Comparison of ENCODE assay signal across 17 cellular contexts in genomic region chr3:52430416-52430810, GRCh38. TPM values are rescaled to one million over a fixed set of nuclear protein-coding genes. Genes with fewer than 3 reads are reported as not detected.
DNase-seq lines count a peak whose midpoint lies in the region; ATAC-seq and TF ChIP-seq lines count a peak whose summit lies in the region.
"Had no signal": no experiment of that assay in that cellular context is flagged by ENCODE, and none has a peak within 500 bp of the region (broad histone marks: within the 10 kb centered on the region; RNA-seq: fewer than 3 reads in every experiment).

No MANE protein-coding gene starts in this region.

- H3K27me3 ChIP-seq in left ventricle myocardium inferior (ENCODE audit: low read depth) = no peaks in the 10 kb centered on the region
- H3K27me3 ChIP-seq in hepatocyte = no peaks in the 10 kb centered on the region
- no peaks in the 10 kb centered on the region for H3K27me3 ChIP-seq in trophoblast cell (ENCODE audit: insufficient read depth, low read length)

- no peaks in the 10 kb centered on the region for H3K36me3 ChIP-seq in left ventricle myocardium inferior
- H3K36me3 ChIP-seq in hepatocyte (replicated peaks; ENCODE audit: insufficient read depth, low read depth) = no peaks in the 10 kb centered on the region
- no peaks in the 10 kb centered on the region for H3K36me3 ChIP-seq in trophoblast cell (ENCODE audit: control insufficient read depth in 1 of 2, insufficient read depth in 2 of 2, low read length in 2 of 2)

- no peak overlapping the region for H4K91ac ChIP-seq in trophoblast cell (ENCODE audit: low read depth, low read length)

- H2BK120ac ChIP-seq in trophoblast cell (ENCODE audit: insufficient read depth, low read length, poor library complexity) = no peak overlapping the region

- no peak overlapping the region for H2BK5ac ChIP-seq in trophoblast cell (ENCODE audit: low read depth, low read length, poor library complexity)

- DNase-seq in left ventricle myocardium inferior (peak; percentile 8), Right ventricle myocardium inferior (ENCODE audit: missing footprints) (no peak), hepatocyte (ENCODE audit: low spot score) (no peak), trophoblast cell (no peak), A172 (ENCODE audit: low spot score) (no peak)
- DNase-seq: GDM1, GOT3, NCI-H1417, NCI-H187 treated with DMSO at 0.1 percent for 48 hours, NCI-H69, OCI-M1, RPMI8226 had no signal

- intact Hi-C loops in left ventricle myocardium inferior (cut with micrococcal nuclease) (no loop called here), Right ventricle myocardium inferior (cut with DNase I) (no loop called here)

- no peak overlapping the region for H3K23ac ChIP-seq in trophoblast cell (ENCODE audit: low read length)

- H3K9me3 ChIP-seq in left ventricle myocardium inferior (replicated peaks) (no peaks in the 10 kb centered on the region), hepatocyte (ENCODE audit: low read depth) (no peaks in the 10 kb centered on the region), trophoblast cell (ENCODE audit: insufficient read depth, low read depth, low read length) (no peaks in the 10 kb centered on the region)

- H3K4ac ChIP-seq in trophoblast cell (ENCODE audit: low read depth, low read length) = no peak overlapping the region

- H3K18ac ChIP-seq in trophoblast cell (ENCODE audit: low read length) = no peak overlapping the region

- no peaks in the 10 kb centered on the region for H4K20me1 ChIP-seq in hepatocyte (ENCODE audit: insufficient read depth, poor library complexity, severe bottlenecking)

- TF ChIP-seq CTCF in left ventricle myocardium inferior (IDR thresholded peaks at IDR 0.05; ENCODE audit: borderline replicate concordance) (no peak), hepatocyte (IDR thresholded peaks at IDR 0.05; ENCODE audit: poor library complexity) (no peak)

- peak overlapping the region; percentile 79 for H3K27ac ChIP-seq in left ventricle myocardium inferior (replicated peaks)
- H3K27ac ChIP-seq in hepatocyte = peak overlapping the region; percentile 68
- peak overlapping the region; percentile 13 for H3K27ac ChIP-seq in trophoblast cell (ENCODE audit: low read depth, low read length)
- H3K27ac ChIP-seq: C4-2B had no signal

- no peak overlapping the region for H4K12ac ChIP-seq in trophoblast cell (ENCODE audit: low read depth, low read length)

- no peaks in the 10 kb centered on the region for H3K79me1 ChIP-seq in trophoblast cell (ENCODE audit: low read length)

- H3K14ac ChIP-seq in trophoblast cell (ENCODE audit: low read length) = no peak overlapping the region

- ATAC-seq in Right ventricle myocardium inferior (no peak), HG02763 (IDR thresholded peaks at IDR 0.05; ENCODE audit: unreplicated experiment) (no peak), HG03571 (IDR thresholded peaks at IDR 0.05; ENCODE audit: unreplicated experiment) (no peak)
- ATAC-seq: GM12878, K562 had no signal

- H4K8ac ChIP-seq in trophoblast cell (ENCODE audit: low read depth, low read length) = no peak overlapping the region

- no peak overlapping the region for H3K4me2 ChIP-seq in hepatocyte
- no peak overlapping the region for H3K4me2 ChIP-seq in trophoblast cell (ENCODE audit: low read length)

- no peak overlapping the region for H2BK12ac ChIP-seq in trophoblast cell (ENCODE audit: low read length)

- H2AFZ ChIP-seq in hepatocyte (no peak overlapping the region), trophoblast cell (ENCODE audit: insufficient read depth, low read length, poor library complexity) (no peak overlapping the region)

- no peaks in the 10 kb centered on the region for H3K9me2 ChIP-seq in hepatocyte (replicated peaks; ENCODE audit: insufficient read depth)

- H3K4me1 ChIP-seq in left ventricle myocardium inferior (peaks cover 67% of the 10 kb centered on the region), hepatocyte (ENCODE audit: insufficient read depth) (peaks cover 20% of the 10 kb centered on the region), trophoblast cell (ENCODE audit: control insufficient read depth in 1 of 2, insufficient read depth in 2 of 2, low read length in 2 of 2) (peaks cover 0 to 2% of the 10 kb centered on the region in 2 experiments)

- H2AK5ac ChIP-seq in trophoblast cell (ENCODE audit: low read length) = no peak overlapping the region

- H3K79me2 ChIP-seq in hepatocyte (no peaks in the 10 kb centered on the region), trophoblast cell (ENCODE audit: control insufficient read depth, insufficient read depth, low read length, poor library complexity) (no peaks in the 10 kb centered on the region)

- no peak overlapping the region for H3K4me3 ChIP-seq in left ventricle myocardium inferior
- H3K4me3 ChIP-seq in hepatocyte = no peak overlapping the region
- H3K4me3 ChIP-seq in trophoblast cell (ENCODE audit: low read depth, low read length) = no peak overlapping the region
- H3K4me3 ChIP-seq: GM12878, K562 had no signal

- WGBS in hepatocyte (ENCODE audit: low lambda C conversion rate, missing lambda C conversion rate) = 93% methylated on average over 9 of the region's 9 CpGs
- WGBS in trophoblast cell (ENCODE audit: extremely low coverage, insufficient coverage, insufficient read length) = no CpG with 5 or more reads among the region's 9 CpGs

- H3K9ac ChIP-seq in trophoblast cell (ENCODE audit: low read length) = no peak overlapping the region

RNA-seq across cellular contexts. Expression of gene SEMA3G, which starts 14.5 kb away (rescaled TPM):
- total RNA-seq in left ventricle myocardium inferior = 9.2 TPM
- total RNA-seq in Right ventricle myocardium inferior = 12.3 TPM
- total RNA-seq in hepatocyte = 1.5 and 3.8 TPM in 2 replicates
- 0.48 and 1.5 TPM in 2 replicates for polyA plus RNA-seq in hepatocyte
- polyA plus RNA-seq in trophoblast cell (2013) = 1.1 TPM in 2 replicates
- 0.05 and 0.07 TPM in 2 replicates for total RNA-seq in A172 (2014; rRNA removed; shearing (Covaris generic))
- total RNA-seq: GM12878 had no signal
- polyA plus RNA-seq: K562 had no signal

RNA-seq across cellular contexts. Expression of gene PHF7, which starts 20.0 kb away (rescaled TPM):
- 16.8 TPM for total RNA-seq in left ventricle myocardium inferior
- 13.7 TPM for total RNA-seq in Right ventricle myocardium inferior
- 7.1 and 7.2 TPM in 2 replicates for total RNA-seq in hepatocyte
- 3.9 and 7.1 TPM in 2 replicates for polyA plus RNA-seq in hepatocyte
- polyA plus RNA-seq in trophoblast cell (2013) = 3.9 and 4.5 TPM in 2 replicates
- 14.2 and 15.6 TPM in 2 replicates for total RNA-seq in A172 (2014; rRNA removed; shearing (Covaris generic))

RNA-seq across cellular contexts. Expression of gene BAP1, which starts 20.6 kb away (rescaled TPM):
- total RNA-seq in left ventricle myocardium inferior (54.2 TPM), Right ventricle myocardium inferior (53.3 TPM), hepatocyte (54.1 and 68.5 TPM in 2 replicates)
- 57.4 and 59.2 TPM in 2 replicates for polyA plus RNA-seq in hepatocyte
- 36.8 and 39.6 TPM in 2 replicates for polyA plus RNA-seq in trophoblast cell (2013)
- total RNA-seq in A172 (2014; rRNA removed; shearing (Covaris generic)) = 84.6 and 122 TPM in 2 replicates

RNA-seq across cellular contexts. Expression of gene TNNC1, which starts 23.4 kb away (rescaled TPM):
- total RNA-seq in left ventricle myocardium inferior (8,962 TPM), Right ventricle myocardium inferior (9,051 TPM), hepatocyte (15.0 and 16.1 TPM in 2 replicates)
- 9.7 and 19.8 TPM in 2 replicates for polyA plus RNA-seq in hepatocyte
- polyA plus RNA-seq in trophoblast cell (2013) = 5.7 and 6.0 TPM in 2 replicates
- 16.5 and 36.6 TPM in 2 replicates for total RNA-seq in A172 (2014; rRNA removed; shearing (Covaris generic))

RNA-seq across cellular contexts. Expression of gene NISCH, which starts 25.0 kb away (rescaled TPM):
- total RNA-seq in left ventricle myocardium inferior = 44.3 TPM
- 45.6 TPM for total RNA-seq in Right ventricle myocardium inferior
- 52.1 and 74.5 TPM in 2 replicates for total RNA-seq in hepatocyte
- polyA plus RNA-seq in hepatocyte = 58.9 and 66.3 TPM in 2 replicates
- polyA plus RNA-seq in trophoblast cell (2013) = 52.2 and 53.5 TPM in 2 replicates
- total RNA-seq in A172 (2014; rRNA removed; shearing (Covaris generic)) = 25.7 and 46.1 TPM in 2 replicates

Comparison
In these comparisons a context has a peak if more than half of its experiments do, and no peak if none do; other contexts are left out.
1. H3K27ac ChIP-seq: peak in every context shown above with its lines; median percentile 79 in left ventricle myocardium inferior; 68 in hepatocyte; 13 in trophoblast cell.